1 cellular context compared by ENCODE assay signal in genomic region chr7:100247152-100247757, GRCh38.
TF ChIP-seq lines count a peak whose summit lies in the region.

No MANE protein-coding gene starts in this region.

TF ChIP-seq in HepG2, 621 proteins besides CTCF, POLR2A, EP300 and RAD21 (continued from another document and continues in another):
- no peak; the same call in 1 of the 2 replicates for TF ChIP-seq ZBTB10 (CRISPR knock-in tag; IDR thresholded peaks at IDR 0.05; ENCODE audit: borderline replicate concordance)
- peak; percentile 28; the same call in 1 of the 2 replicates for TF ChIP-seq ARID4A (CRISPR knock-in tag; IDR thresholded peaks at IDR 0.05; ENCODE audit: borderline replicate concordance)
- no peak for TF ChIP-seq ZIK1 (CRISPR knock-in tag; IDR thresholded peaks at IDR 0.05; ENCODE audit: borderline replicate concordance, low read depth)
- TF ChIP-seq CEBPZ (IDR thresholded peaks at IDR 0.05; ENCODE audit: low read length), result no peak
- no peak for TF ChIP-seq ZBTB46 (CRISPR knock-in tag; IDR thresholded peaks at IDR 0.05; ENCODE audit: borderline replicate concordance)
- no peak for TF ChIP-seq ELF3 (CRISPR knock-in tag; IDR thresholded peaks at IDR 0.05)
- no peak for TF ChIP-seq MEIS1 (CRISPR knock-in tag; IDR thresholded peaks at IDR 0.05; ENCODE audit: borderline replicate concordance)
- TF ChIP-seq RFX1 (IDR thresholded peaks at IDR 0.05), result no peak
- TF ChIP-seq CAMTA2 (CRISPR knock-in tag; IDR thresholded peaks at IDR 0.05; ENCODE audit: borderline replicate concordance), result no peak
- peak; percentile 84 for TF ChIP-seq ZBTB7B (CRISPR knock-in tag; IDR thresholded peaks at IDR 0.05)
- TF ChIP-seq TAF15 (IDR thresholded peaks at IDR 0.05; ENCODE audit: low read depth, low read length, poor library complexity, severe bottlenecking), result no peak
- TF ChIP-seq SRSF9 (IDR thresholded peaks at IDR 0.05; ENCODE audit: borderline replicate concordance, insufficient read depth, low read depth, low read length, poor library complexity, severe bottlenecking), result no peak
- TF ChIP-seq ZNF350 (CRISPR knock-in tag; IDR thresholded peaks at IDR 0.05; ENCODE audit: borderline replicate concordance, low read depth), result peak; percentile 63; the same call in 1 of the 2 replicates
- TF ChIP-seq ZGPAT (CRISPR knock-in tag; IDR thresholded peaks at IDR 0.05), result peak; percentile 65
- peak; percentile 41; the same call in 1 of the 2 replicates for TF ChIP-seq ZNF580 (CRISPR knock-in tag; IDR thresholded peaks at IDR 0.05; ENCODE audit: borderline replicate concordance, low read depth)
- TF ChIP-seq ZNF121 (CRISPR knock-in tag; IDR thresholded peaks at IDR 0.05), result peak; percentile 69
- 0 out of 2 replicates have a peak, but pooled peaks have one; percentile 33 for TF ChIP-seq ZBED4 (CRISPR knock-in tag; IDR thresholded peaks at IDR 0.05; ENCODE audit: borderline replicate concordance)
- peak; percentile 79; the same call in 1 of the 2 replicates for TF ChIP-seq HIC2 (CRISPR knock-in tag; IDR thresholded peaks at IDR 0.05; ENCODE audit: low read depth)
- 0 out of 2 replicates have a peak, but pooled peaks have one; percentile 23 for TF ChIP-seq SP4 (CRISPR knock-in tag; IDR thresholded peaks at IDR 0.05)
- TF ChIP-seq THAP11 (CRISPR knock-in tag; IDR thresholded peaks at IDR 0.05), result peak; percentile 61; the same call in 1 of the 2 replicates
- TF ChIP-seq SMAD3 (CRISPR knock-in tag; IDR thresholded peaks at IDR 0.05), result no peak
- no peak for TF ChIP-seq ZNF558 (CRISPR knock-in tag; IDR thresholded peaks at IDR 0.05; ENCODE audit: borderline replicate concordance)
- peak; percentile 39; the same call in 1 of the 2 replicates for TF ChIP-seq KAT8 (CRISPR knock-in tag; IDR thresholded peaks at IDR 0.05)
- TF ChIP-seq PCBP2 (optimal IDR thresholded peaks at IDR 0.05; ENCODE audit: low read depth, low read length, poor library complexity, severe bottlenecking), result no peak
- TF ChIP-seq ZNF839 (CRISPR knock-in tag; IDR thresholded peaks at IDR 0.05; ENCODE audit: borderline replicate concordance), result no peak
- peak; percentile 69 for TF ChIP-seq RXRB (CRISPR knock-in tag; IDR thresholded peaks at IDR 0.05; ENCODE audit: borderline replicate concordance)
- peak; percentile 100 for TF ChIP-seq SIX1 (CRISPR knock-in tag; IDR thresholded peaks at IDR 0.05; ENCODE audit: borderline replicate concordance)
- peak; percentile 90 for TF ChIP-seq ZMYM3 (CRISPR knock-in tag; IDR thresholded peaks at IDR 0.05)
- TF ChIP-seq KAT7 (CRISPR knock-in tag; IDR thresholded peaks at IDR 0.05; ENCODE audit: borderline replicate concordance), result no peak
- TF ChIP-seq IKZF5 (CRISPR knock-in tag; IDR thresholded peaks at IDR 0.05), result peak; percentile 67; the same call in 1 of the 2 replicates
- no peak for TF ChIP-seq PHF8 (CRISPR knock-in tag; IDR thresholded peaks at IDR 0.05)
- peak in 1 of 2 experiments; percentile 14; a peak in 1 of 4 replicates for TF ChIP-seq NR2F1 (CRISPR knock-in tag; IDR thresholded peaks at IDR 0.05)
- no peak for TF ChIP-seq ZNF7 (CRISPR knock-in tag; IDR thresholded peaks at IDR 0.05)
- TF ChIP-seq ZSCAN21 (CRISPR knock-in tag; IDR thresholded peaks at IDR 0.05; ENCODE audit: borderline replicate concordance), result no peak
